Comparison of ENCODE assay signal across 31 cellular contexts in the genomic region with DNA sequence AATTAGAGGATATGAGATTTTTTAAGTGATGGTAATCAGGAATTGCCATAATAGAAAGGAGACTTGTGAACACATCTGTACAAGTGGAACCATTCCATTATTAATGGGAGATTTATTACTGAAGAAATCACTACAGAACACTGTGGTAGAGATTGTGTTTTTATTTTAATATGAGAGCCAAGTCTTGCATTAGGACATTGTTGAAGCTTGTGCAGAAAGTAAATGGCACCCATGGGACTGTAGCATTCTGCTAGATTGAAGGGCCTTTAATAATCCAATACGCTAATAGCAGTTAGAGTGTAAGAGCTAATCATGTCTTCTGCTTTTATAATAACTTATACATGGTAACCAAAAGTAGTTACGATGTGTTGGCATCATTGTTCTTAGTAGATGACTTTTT.
"Had no signal": no experiment of that assay in that cellular context is flagged by ENCODE, and none has a peak within 500 bp of the region (broad histone marks: within the 10 kb centered on the region; RNA-seq: fewer than 3 reads in every experiment).

No MANE protein-coding gene starts in this region.

- H3K4me3 Mint-ChIP-seq: activated CD4-positive, alpha-beta T cell treated with anti-CD3 and anti-CD28 coated beads, Interleukin-2, amount 10 ng/mL, durations not matched to agents 24 days and 14 days; activated CD8-positive, alpha-beta T cell treated with anti-CD3 and anti-CD28 coated beads for 36 hours; activated naive CD8-positive, alpha-beta T cell treated with anti-CD3 and anti-CD28 coated beads for 36 hours; activated T-cell treated with anti-CD3 and anti-CD28 coated beads, Interleukin-2, amount 50 U/mL, for 72 hours; activated T-helper 17 cell treated with anti-CD3 and anti-CD28 coated beads, Interleukin-2, amount 50 U/mL, for 72 hours; central memory CD8-positive, alpha-beta T cell; T-helper 2 cell treated with Interferon-gamma antibody and Interleukin-4, amounts not matched to agents 5 μg/mL and 100 μg/mL, for 36 hours had no signal

- H3K4me3 ChIP-seq: cardiac muscle cell, Peyer's patch had no signal

- H3K4me1 Mint-ChIP-seq: activated CD4-positive, alpha-beta T cell treated with anti-CD3 and anti-CD28 coated beads, Interleukin-2, amount 10 ng/mL, durations not matched to agents 24 days and 14 days; activated naive CD8-positive, alpha-beta T cell treated with anti-CD3 and anti-CD28 coated beads for 36 hours; activated T-helper 17 cell treated with anti-CD3 and anti-CD28 coated beads, Interleukin-2, amount 50 U/mL, for 72 hours; central memory CD8-positive, alpha-beta T cell had no signal

- H3K9me3 ChIP-seq: Peyer's patch had no signal

- H3K4me1 ChIP-seq: Peyer's patch had no signal

- H3K36me3 ChIP-seq: cardiac muscle cell, Peyer's patch had no signal

- H3K27ac Mint-ChIP-seq: activated CD4-positive, alpha-beta T cell treated with anti-CD3 and anti-CD28 coated beads, Interleukin-2, amount 10 ng/mL, durations not matched to agents 24 days and 14 days; activated CD8-positive, alpha-beta T cell treated with anti-CD3 and anti-CD28 coated beads for 36 hours; activated naive CD8-positive, alpha-beta T cell treated with anti-CD3 and anti-CD28 coated beads for 36 hours; activated T-cell treated with anti-CD3 and anti-CD28 coated beads, Interleukin-2, amount 50 U/mL, for 72 hours; activated T-helper 17 cell treated with anti-CD3 and anti-CD28 coated beads, Interleukin-2, amount 50 U/mL, for 72 hours; T-helper 2 cell treated with Interferon-gamma antibody and Interleukin-4, amounts not matched to agents 5 μg/mL and 100 μg/mL, for 36 hours had no signal

- ATAC-seq: activated CD8-positive, alpha-beta T cell treated with anti-CD3 and anti-CD28 coated beads for 36 hours; activated T-cell treated with anti-CD3 and anti-CD28 coated beads, Interleukin-2, amount 50 U/mL, for 72 hours; activated T-helper 17 cell treated with anti-CD3 and anti-CD28 coated beads, Interleukin-2, amount 50 U/mL, for 72 hours; PC-3 had no signal

- H3K36me3 Mint-ChIP-seq: activated naive CD8-positive, alpha-beta T cell treated with anti-CD3 and anti-CD28 coated beads for 36 hours had no signal

- DNase-seq: activated CD4-positive, alpha-beta T cell treated with anti-CD3 and anti-CD28 coated beads, Interleukin-2, amount 10 ng/mL, durations not matched to agents 24 days and 14 days; activated CD4-positive, alpha-beta T cell treated with anti-CD3 and anti-CD28 coated beads, Interleukin-2, amount 50 U/mL, for 4 hours; activated CD8-positive, alpha-beta T cell treated with anti-CD3 and anti-CD28 coated beads for 36 hours; activated effector memory CD4-positive, alpha-beta T cell treated with anti-CD3 and anti-CD28 coated beads, Interleukin-2, amount 50 U/mL, for 16 hours; activated naive CD4-positive, alpha-beta T cell; activated naive CD4-positive, alpha-beta T cell treated with anti-CD3 and anti-CD28 coated beads, Interleukin-2, amount 50 U/mL, for 16 hours; activated naive CD8-positive, alpha-beta T cell treated with anti-CD3 and anti-CD28 coated beads for 36 hours; activated T-cell treated with anti-CD3 and anti-CD28 coated beads, Interleukin-2, amount 50 U/mL, for 1 hour; activated T-cell treated with anti-CD3 and anti-CD28 coated beads, Interleukin-2, amount 50 U/mL, for 72 hours; amniotic stem cell; aorta; Karpas-422; NCI-H1105; NCI-H1436; NCI-H1694; NCI-H1930; NCI-H2081 treated with DMSO at 0.1 percent for 48 hours; NCI-H2171 treated with DMSO at 0.1 percent for 48 hours; NCI-H2227 treated with DMSO at 0.1 percent for 48 hours; NCI-H446; NCI-H510A treated with DMSO at 0.1 percent for 48 hours; NCI-H526 treated with DMSO at 0.1 percent for 48 hours; NCI-H774; PC-3; Peyer's patch; RPMI8226; SIG-M5 had no signal

- H3K27me3 Mint-ChIP-seq: activated CD4-positive, alpha-beta T cell treated with anti-CD3 and anti-CD28 coated beads, Interleukin-2, amount 10 ng/mL, durations not matched to agents 24 days and 14 days; activated CD8-positive, alpha-beta T cell treated with anti-CD3 and anti-CD28 coated beads for 36 hours; activated naive CD8-positive, alpha-beta T cell treated with anti-CD3 and anti-CD28 coated beads for 36 hours; activated T-helper 17 cell treated with anti-CD3 and anti-CD28 coated beads, Interleukin-2, amount 50 U/mL, for 72 hours; central memory CD8-positive, alpha-beta T cell had no signal

- H3K27me3 ChIP-seq: cardiac muscle cell, Peyer's patch had no signal

- H3K27ac ChIP-seq: cardiac muscle cell, Peyer's patch had no signal
